8 cellular contexts compared by ENCODE assay signal in the genomic region with DNA sequence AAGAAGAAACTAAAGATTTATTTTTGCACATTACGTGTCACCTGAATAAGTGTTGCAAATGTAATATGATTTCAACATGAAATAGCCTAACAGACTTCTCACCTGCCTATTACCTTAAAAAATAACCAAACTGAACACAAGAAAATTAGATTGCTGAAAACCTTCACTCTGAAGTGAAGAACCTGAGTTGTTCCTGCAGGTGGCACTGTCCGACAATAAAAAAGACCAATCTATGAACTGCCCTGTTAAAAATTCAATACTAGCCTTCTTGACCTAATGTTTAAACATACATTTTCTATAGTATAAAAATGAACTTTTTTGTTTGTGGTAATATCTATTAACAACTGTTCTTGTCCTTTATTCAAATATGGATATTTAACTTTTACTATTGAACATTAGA.
DNase-seq lines count a peak whose midpoint lies in the region; ATAC-seq, FAIRE-seq and TF ChIP-seq lines count a peak whose summit lies in the region.

No MANE protein-coding gene starts in this region.

- H3K4me3 ChIP-seq in adrenal gland (no peak overlapping the region), keratinocyte (ENCODE audit: control insufficient read depth in 2 of 3, extremely low read depth in 1 of 3, insufficient read depth in 2 of 3, low read depth in 1 of 3, low read length in 3 of 3) (no peak overlapping the region), thoracic aorta (no peak overlapping the region)

- no peak overlapping the region for H3K27ac ChIP-seq in adrenal gland
- H3K27ac ChIP-seq in keratinocyte (ENCODE audit: control insufficient read depth, insufficient read depth, low read length) = no peak overlapping the region
- no peak overlapping the region for H3K27ac ChIP-seq in thoracic aorta

- H3K36me3 ChIP-seq in adrenal gland (replicated peaks in 1 of 2) (no peaks in the 10 kb centered on the region), keratinocyte (ENCODE audit: control insufficient read depth in 2 of 2, extremely low read depth in 1 of 2, insufficient read depth in 2 of 2, low read length in 2 of 2) (no peaks in the 10 kb centered on the region), thoracic aorta (no peaks in the 10 kb centered on the region)

- H3K79me2 ChIP-seq in keratinocyte (ENCODE audit: control insufficient read depth, insufficient read depth, low read length) = no peaks in the 10 kb centered on the region

- TF ChIP-seq CTCF in adrenal gland (IDR thresholded peaks at IDR 0.05) (peak; percentile 38 to 74 (median 56)), keratinocyte (optimal IDR thresholded peaks at IDR 0.05 in 1 of 3, IDR thresholded peaks at IDR 0.05 in 1 of 3, conservative IDR thresholded peaks at IDR 0.05 in 1 of 3; ENCODE audit: extremely low read depth in 1 of 3, insufficient read depth in 2 of 3, low read length in 3 of 3) (peak in 2 of 3 experiments; percentile 34 to 49), thoracic aorta (IDR thresholded peaks at IDR 0.05) (peak; percentile 48)

- FAIRE-seq in keratinocyte (lab: Jason Lieb, UNC) = peak; percentile 9

- no peaks in the 10 kb centered on the region for H3K9me1 ChIP-seq in keratinocyte (ENCODE audit: control insufficient read depth, extremely low read depth, insufficient read depth, low read length)

- H3K4me2 ChIP-seq in keratinocyte (ENCODE audit: control insufficient read depth, extremely low read depth, insufficient read depth, low read depth, low read length) = no peak overlapping the region

- peak; percentile 61 for ATAC-seq in GM21825 (IDR thresholded peaks at IDR 0.05; ENCODE audit: unreplicated experiment)
- no peak for ATAC-seq in thoracic aorta (ENCODE audit: insufficient number of reproducible peaks, low FRiP score, low read depth)
- no peak for ATAC-seq in HG02938 (IDR thresholded peaks at IDR 0.05; ENCODE audit: unreplicated experiment)

- no peaks in the 10 kb centered on the region for H3K9me3 ChIP-seq in adrenal gland (replicated peaks in 1 of 3)
- H3K9me3 ChIP-seq in keratinocyte (ENCODE audit: control insufficient read depth, low read depth, low read length) = no peaks in the 10 kb centered on the region
- no peaks in the 10 kb centered on the region for H3K9me3 ChIP-seq in thoracic aorta

- intact Hi-C loops in adrenal gland (cut with DNase I) = loop anchor here (5.0 to 10.0 kb wide), 2 partner anchors 738 to 741 kb away; a partner anchor contains a TSS

- H3K4me1 ChIP-seq in adrenal gland (replicated peaks in 1 of 2) (no peaks in the 10 kb centered on the region), keratinocyte (ENCODE audit: control insufficient read depth, extremely low read depth, insufficient read depth, low read length) (no peaks in the 10 kb centered on the region), thoracic aorta (ENCODE audit: control insufficient read depth in 1 of 2, low read depth in 2 of 2) (no peaks in the 10 kb centered on the region)

- DNase-seq in SIG-M5 treated with dmso at 0.1 percent for 504 hours (lab: John Stamatoyannopoulos, UW; ENCODE audit: unreplicated experiment) = peak; percentile 36
- no peak for DNase-seq in SIG-M5 (lab: John Stamatoyannopoulos, UW)
- peak; percentile 68 for DNase-seq in NCI-H2227 (lab: John Stamatoyannopoulos, UW; ENCODE audit: unreplicated experiment)
- DNase-seq in adrenal gland = peak in 6 of 7 donors; percentile 16 to 54 (median 32)
- no peak for DNase-seq in keratinocyte (ENCODE audit: low read depth, low spot score)
- DNase-seq in thoracic aorta (ENCODE audit: low spot score) = no peak

- no peak overlapping the region for H2AFZ ChIP-seq in keratinocyte (ENCODE audit: control insufficient read depth, low read length)

- TF ChIP-seq POLR2A in adrenal gland (IDR thresholded peaks at IDR 0.05) = no peak

- dilution Hi-C loops in keratinocyte (cut with MboI; ENCODE audit: extremely low pct_ligation_motif_present, low sequenced_read_pairs) = no loop called here

- H4K20me1 ChIP-seq in keratinocyte (ENCODE audit: control insufficient read depth, extremely low read depth, insufficient read depth, low read length) = no peaks in the 10 kb centered on the region

- 11 to 20% (median 13%) methylated on average over 2 of the region's 2 CpGs for WGBS in adrenal gland, 4 donors

- H3K9ac ChIP-seq in keratinocyte (ENCODE audit: control insufficient read depth, extremely low read depth, insufficient read depth, low read length) = no peak overlapping the region

- H3K27me3 ChIP-seq in adrenal gland (no peaks in the 10 kb centered on the region), keratinocyte (ENCODE audit: control insufficient read depth, extremely low read depth, insufficient read depth, low read length) (no peaks in the 10 kb centered on the region), thoracic aorta (replicated peaks; ENCODE audit: insufficient read depth) (no peaks in the 10 kb centered on the region)

Comparison
In these comparisons a context has a peak if more than half of its experiments do, and no peak if none do; other contexts are left out.
1. DNase-seq: peak in SIG-M5 treated with dmso at 0.1 percent for 504 hours (single experiment), NCI-H2227 (single experiment) and adrenal gland (6 of 7); none in SIG-M5 (single experiment), keratinocyte (single experiment) and thoracic aorta (single experiment).
2. Peak in every context shown above with its lines, with median percentiles within 50 percentile points of each other: CTCF ChIP-seq.